ENCODE assay signal across 8 cellular contexts in genomic region chr20:19937651-19938420, GRCh38.
DNase-seq lines count a peak whose midpoint lies in the region; ATAC-seq and TF ChIP-seq lines count a peak whose summit lies in the region.

No MANE protein-coding gene starts in this region.

- H3K27ac Mint-ChIP-seq in activated naive CD8-positive, alpha-beta T cell treated with anti-CD3 and anti-CD28 coated beads for 36 hours: peak overlapping the region; percentile 36

- H3K9me3 ChIP-seq in thoracic aorta: no peaks in the 10 kb centered on the region

- H3K36me3 Mint-ChIP-seq in activated naive CD8-positive, alpha-beta T cell treated with anti-CD3 and anti-CD28 coated beads for 36 hours: no peaks in the 10 kb centered on the region

- H3K36me3 ChIP-seq in thoracic aorta: peaks cover 11% of the 10 kb centered on the region

- no peak overlapping the region for H3K4me3 Mint-ChIP-seq in activated naive CD8-positive, alpha-beta T cell treated with anti-CD3 and anti-CD28 coated beads for 36 hours

- peak overlapping the region; percentile 45 for H3K4me3 ChIP-seq in thoracic aorta

- peak; percentile 12 for DNase-seq in activated naive CD4-positive, alpha-beta T cell treated with Interleukin-2 at 50 U/mL for 16 hours
- DNase-seq in activated naive CD4-positive, alpha-beta T cell (lab: John Stamatoyannopoulos, UW): no peak
- DNase-seq in activated naive CD8-positive, alpha-beta T cell treated with anti-CD3 and anti-CD28 coated beads for 36 hours: peak; percentile 17
- DNase-seq in thoracic aorta (ENCODE audit: low spot score) (no peak), iPS-NIHi11 (ENCODE audit: low spot score) (no peak), DMS 273 (lab: John Stamatoyannopoulos, UW; ENCODE audit: unreplicated experiment) (no peak), glomerular visceral epithelial cell (ENCODE audit: extremely low spot score) (no peak)

- peak; percentile 59 for ATAC-seq in HG03097 (IDR thresholded peaks at IDR 0.05; ENCODE audit: low FRiP score, unreplicated experiment)
- ATAC-seq in thoracic aorta (ENCODE audit: insufficient number of reproducible peaks, low FRiP score, low read depth): no peak

- no peak for TF ChIP-seq CTCF in thoracic aorta (IDR thresholded peaks at IDR 0.05)

- H3K9me3 Mint-ChIP-seq in activated naive CD8-positive, alpha-beta T cell treated with anti-CD3 and anti-CD28 coated beads for 36 hours: no peaks in the 10 kb centered on the region

- peaks cover 59% of the 10 kb centered on the region for H3K27me3 Mint-ChIP-seq in activated naive CD8-positive, alpha-beta T cell treated with anti-CD3 and anti-CD28 coated beads for 36 hours

- peaks cover 3 to 14% of the 10 kb centered on the region in 2 donors for H3K4me1 ChIP-seq in thoracic aorta (ENCODE audit: control insufficient read depth in 1 of 2, low read depth in 2 of 2)

- H3K27ac ChIP-seq in thoracic aorta: peak overlapping the region in 1 of 2 donors; percentile 37

- H3K27me3 ChIP-seq in thoracic aorta (replicated peaks; ENCODE audit: insufficient read depth): no peaks in the 10 kb centered on the region

- peaks cover 18% of the 10 kb centered on the region for H3K4me1 Mint-ChIP-seq in activated naive CD8-positive, alpha-beta T cell treated with anti-CD3 and anti-CD28 coated beads for 36 hours

Comparison
In these comparisons a context has a peak if more than half of its experiments do, and no peak if none do; other contexts are left out.
1. DNase-seq: peak in activated naive CD4-positive, alpha-beta T cell treated with Interleukin-2 at 50 U/mL for 16 hours (single experiment) and activated naive CD8-positive, alpha-beta T cell treated with anti-CD3 and anti-CD28 coated beads for 36 hours (single experiment); none in activated naive CD4-positive, alpha-beta T cell (0 of 4), thoracic aorta (single experiment), iPS-NIHi11 (single experiment), DMS 273 (single experiment) and glomerular visceral epithelial cell (single experiment).